Comparison of ENCODE assay signal across 1 cellular context in genomic region chr19:50836543-50837195, GRCh38.
TF ChIP-seq lines count a peak whose summit lies in the region.

No MANE protein-coding gene starts in this region.

TF ChIP-seq in A549, 52 proteins besides CTCF, POLR2A, EP300 and RAD21 (continued from another document):
- TF ChIP-seq REST (IDR thresholded peaks at IDR 0.05) (no peak), NPAS2 (CRISPR knock-in tag; IDR thresholded peaks at IDR 0.05; ENCODE audit: borderline replicate concordance) (no peak), HOXB5 (CRISPR knock-in tag; IDR thresholded peaks at IDR 0.05) (no peak), HMGXB4 (CRISPR knock-in tag; IDR thresholded peaks at IDR 0.05; ENCODE audit: borderline replicate concordance) (no peak), FOSL2 (IDR thresholded peaks at IDR 0.05) (no peak), FOSL2 (CRISPR knock-in tag; IDR thresholded peaks at IDR 0.05) (no peak), ZFP36 (IDR thresholded peaks at IDR 0.05; ENCODE audit: borderline replicate concordance, partially characterized antibody) (no peak), NR3C1 (IDR thresholded peaks at IDR 0.05) (no peak), MAZ (IDR thresholded peaks at IDR 0.05; ENCODE audit: borderline replicate concordance, low read depth, low read length) (no peak)
